ENCODE assay signal across 16 cellular contexts in the genomic region with DNA sequence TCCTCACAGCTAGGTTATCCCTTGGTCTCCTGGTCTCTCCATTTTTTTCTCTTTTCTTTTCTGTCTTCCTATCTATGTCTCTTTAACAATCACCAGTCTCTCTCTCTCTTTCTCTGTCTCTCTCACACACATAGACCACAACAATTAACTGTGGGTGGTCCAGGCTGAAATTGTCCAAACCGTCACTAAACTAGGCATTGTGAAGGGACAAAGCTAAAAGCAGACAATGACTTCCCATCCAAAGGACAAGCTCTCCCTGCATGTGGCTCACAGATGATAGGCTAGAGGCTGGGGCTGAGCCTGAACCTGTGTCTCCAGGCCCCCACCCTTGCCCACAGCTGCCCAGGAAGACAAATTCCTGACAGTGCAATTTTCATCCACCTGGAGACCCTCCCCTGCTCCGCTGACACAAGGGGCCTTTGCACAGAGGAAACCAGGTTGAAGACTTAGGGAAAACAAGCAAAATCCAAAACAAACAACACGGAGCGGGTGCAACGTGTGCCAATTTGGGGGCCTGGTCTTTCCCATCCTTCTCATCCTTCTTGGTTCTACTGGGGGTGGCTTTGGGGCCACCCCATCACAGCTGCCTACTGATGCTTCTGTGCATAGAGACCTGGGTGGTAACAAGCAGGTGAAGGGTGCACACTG.
A peak's percentile ranks its signal among the peaks of the same experiment; 100 is the strongest.
DNase-seq lines count a peak whose midpoint lies in the region; ATAC-seq and TF ChIP-seq lines count a peak whose summit lies in the region.
"Had no signal": no experiment of that assay in that cellular context is flagged by ENCODE, and none has a peak within 500 bp of the region (broad histone marks: within the 10 kb centered on the region; RNA-seq: fewer than 3 reads in every experiment).

No MANE protein-coding gene starts in this region.

- peaks cover 2% of the 10 kb centered on the region for H3K9me3 Mint-ChIP-seq in activated CD8-positive, alpha-beta memory T cell treated with anti-CD3 and anti-CD28 coated beads, Interleukin-2, amount 10 ng/mL, durations not matched to agents 7 days and 5 days (ENCODE audit: low read depth)
- no peaks in the 10 kb centered on the region for H3K9me3 Mint-ChIP-seq in H9
- no peaks in the 10 kb centered on the region for H3K9me3 Mint-ChIP-seq in stimulated activated effector memory CD8-positive, alpha-beta T cell treated with anti-CD3 and anti-CD28 coated beads, Interleukin-12 subunit alpha, Interleukin-12 subunit beta, amount 100 ng/mL, for 72 hours
- peaks cover 4% of the 10 kb centered on the region for H3K9me3 Mint-ChIP-seq in glutamatergic neuron (ENCODE audit: unreplicated experiment)
- H3K9me3 Mint-ChIP-seq: CD8-positive, alpha-beta T cell had no signal

- H3K4me3 Mint-ChIP-seq in activated CD8-positive, alpha-beta memory T cell treated with anti-CD3 and anti-CD28 coated beads, Interleukin-2, amount 10 ng/mL, durations not matched to agents 7 days and 5 days, result no peak overlapping the region
- H3K4me3 Mint-ChIP-seq in H9, result no peak overlapping the region
- no peak overlapping the region for H3K4me3 Mint-ChIP-seq in stimulated activated effector memory CD8-positive, alpha-beta T cell treated with anti-CD3 and anti-CD28 coated beads, Interleukin-12 subunit alpha, Interleukin-12 subunit beta, amount 100 ng/mL, for 72 hours
- no peak overlapping the region for H3K4me3 Mint-ChIP-seq in glutamatergic neuron (ENCODE audit: unreplicated experiment)
- H3K4me3 Mint-ChIP-seq: CD8-positive, alpha-beta T cell had no signal

- no peak overlapping the region for H2AFZ ChIP-seq in H9 (ENCODE audit: low read length)

- H3K79me2 ChIP-seq in H9 (ENCODE audit: insufficient read depth, low read length), result no peaks in the 10 kb centered on the region

- peaks cover 3% of the 10 kb centered on the region for H3K36me3 Mint-ChIP-seq in activated CD8-positive, alpha-beta memory T cell treated with anti-CD3 and anti-CD28 coated beads, Interleukin-2, amount 10 ng/mL, durations not matched to agents 7 days and 5 days
- H3K36me3 Mint-ChIP-seq in H9 (ENCODE audit: insufficient read depth in 1 of 3, low read depth in 3 of 3), result no peaks in the 10 kb centered on the region
- no peaks in the 10 kb centered on the region for H3K36me3 Mint-ChIP-seq in stimulated activated effector memory CD8-positive, alpha-beta T cell treated with anti-CD3 and anti-CD28 coated beads, Interleukin-12 subunit alpha, Interleukin-12 subunit beta, amount 100 ng/mL, for 72 hours
- H3K36me3 Mint-ChIP-seq in glutamatergic neuron (ENCODE audit: unreplicated experiment), result no peaks in the 10 kb centered on the region
- H3K36me3 Mint-ChIP-seq: CD8-positive, alpha-beta T cell had no signal

- no peak overlapping the region for H2BK12ac ChIP-seq in H9 (ENCODE audit: insufficient read length, low read depth, low read length)

- H3K56ac ChIP-seq in H9 (ENCODE audit: insufficient read length, low read depth, low read length), result no peak overlapping the region

- whole genome bisulfite sequencing in H9 (ENCODE audit: extremely low coverage, insufficient read length, low lambda C conversion rate), result no CpG with 5 or more reads among the region's 5 CpGs

- H3K4me1 ChIP-seq in H9 (ENCODE audit: insufficient read depth, low read length), result no peaks in the 10 kb centered on the region

- no peak overlapping the region for H4K8ac ChIP-seq in H9 (replicated peaks; ENCODE audit: insufficient read length, low read depth, low read length)

- H4K20me1 ChIP-seq in H9 (ENCODE audit: control insufficient read depth, insufficient read depth, insufficient read length), result no peaks in the 10 kb centered on the region

- no peak overlapping the region for H4K5ac ChIP-seq in H9 (ENCODE audit: insufficient read length, low read depth, low read length)

- no peak overlapping the region for H3K4me2 ChIP-seq in H9 (ENCODE audit: insufficient read depth, insufficient read length, low read length)

- H3K4ac ChIP-seq in H9 (ENCODE audit: low read depth, low read length), result no peak overlapping the region

- no peak overlapping the region for H2BK5ac ChIP-seq in H9 (ENCODE audit: insufficient read length, low read length)

- H3K27me3 Mint-ChIP-seq in activated CD8-positive, alpha-beta memory T cell treated with anti-CD3 and anti-CD28 coated beads, Interleukin-2, amount 10 ng/mL, durations not matched to agents 7 days and 5 days, result peaks cover 27% of the 10 kb centered on the region
- H3K27me3 Mint-ChIP-seq in H9 (ENCODE audit: low read depth) (peaks cover 2% of the 10 kb centered on the region; the same call in 1 of the 2 replicates), glutamatergic neuron (ENCODE audit: unreplicated experiment) (no peaks in the 10 kb centered on the region)

- no peaks in the 10 kb centered on the region for H3K79me1 ChIP-seq in H9 (ENCODE audit: insufficient read depth, low read depth, low read length, poor library complexity, severe bottlenecking)

- no peaks in the 10 kb centered on the region for H3K9me3 ChIP-seq in H9 (ENCODE audit: control insufficient read depth, low read depth, low read length)

- no peak overlapping the region for H3K23ac ChIP-seq in H9 (ENCODE audit: insufficient read length, low read depth, low read length)

- H4K91ac ChIP-seq in H9 (ENCODE audit: insufficient read length, low read depth, low read length), result no peak overlapping the region

- CTCF ChIA-PET in activated CD8-positive, alpha-beta memory T cell treated with anti-CD3 and anti-CD28 coated beads, Interleukin-2, amount 10 ng/mL, durations not matched to agents 7 days and 5 days (lab: Charles Lee), result no interaction called here

- TF ChIP-seq CTCF in H9 (conservative IDR thresholded peaks at IDR 0.05), result no peak
- TF ChIP-seq CTCF in glutamatergic neuron (IDR thresholded peaks at IDR 0.05; ENCODE audit: partially characterized antibody, unreplicated experiment), result no peak

- no peak overlapping the region for H2AK5ac ChIP-seq in H9 (ENCODE audit: insufficient read length, low read length)

- no peak overlapping the region for H3K9ac ChIP-seq in H9 (ENCODE audit: extremely low read depth, insufficient read length, low read length)

- no peak overlapping the region for H3K27ac ChIP-seq in H9 (ENCODE audit: insufficient read length, low read depth, low read length)

- no peak overlapping the region for H2BK20ac ChIP-seq in H9 (ENCODE audit: low read depth, low read length, poor library complexity, severe bottlenecking)

- no peak overlapping the region for H2BK120ac ChIP-seq in H9 (ENCODE audit: low read depth, low read length, poor library complexity, severe bottlenecking)

- H3K14ac ChIP-seq in H9 (ENCODE audit: insufficient read depth, low read length), result 0 out of 2 replicates have a peak overlapping the region, but pooled peaks have one; percentile 33

- H3K18ac ChIP-seq in H9 (ENCODE audit: insufficient read length, low read depth, low read length), result no peak overlapping the region

- H2BK15ac ChIP-seq in H9 (ENCODE audit: low read depth, low read length), result no peak overlapping the region

- H3K27me3 ChIP-seq in H9 (ENCODE audit: insufficient read depth, low read length), result no peaks in the 10 kb centered on the region

- peaks cover 32% of the 10 kb centered on the region for H3K4me1 Mint-ChIP-seq in activated CD8-positive, alpha-beta memory T cell treated with anti-CD3 and anti-CD28 coated beads, Interleukin-2, amount 10 ng/mL, durations not matched to agents 7 days and 5 days
- H3K4me1 Mint-ChIP-seq in H9, result 0 out of 4 replicates have a peak, but pooled peaks cover 0 to 2% of the 10 kb centered on the region in 2 experiments
- peaks cover 31% of the 10 kb centered on the region for H3K4me1 Mint-ChIP-seq in stimulated activated effector memory CD8-positive, alpha-beta T cell treated with anti-CD3 and anti-CD28 coated beads, Interleukin-12 subunit alpha, Interleukin-12 subunit beta, amount 100 ng/mL, for 72 hours
- H3K4me1 Mint-ChIP-seq in glutamatergic neuron (ENCODE audit: low read depth, unreplicated experiment), result peaks cover under 1% of the 10 kb centered on the region

- no peak overlapping the region for H3K27ac Mint-ChIP-seq in activated CD8-positive, alpha-beta memory T cell treated with anti-CD3 and anti-CD28 coated beads, Interleukin-2, amount 10 ng/mL, durations not matched to agents 7 days and 5 days
- H3K27ac Mint-ChIP-seq in H9 (peak overlapping the region in 1 of 3 experiments; percentile 92; a peak in 2 of 7 replicates), glutamatergic neuron (ENCODE audit: unreplicated experiment) (no peak overlapping the region)
- peak overlapping the region; percentile 83 for H3K27ac Mint-ChIP-seq in stimulated activated effector memory CD8-positive, alpha-beta T cell treated with anti-CD3 and anti-CD28 coated beads, Interleukin-12 subunit alpha, Interleukin-12 subunit beta, amount 100 ng/mL, for 72 hours

- no peak overlapping the region for H3T11ph ChIP-seq in H9 (ENCODE audit: low read length)

- H3K23me2 ChIP-seq in H9 (ENCODE audit: insufficient read length, low read depth, low read length, poor library complexity, severe bottlenecking), result no peaks in the 10 kb centered on the region

- DNase-seq in activated CD8-positive, alpha-beta memory T cell treated with anti-CD3 and anti-CD28 coated beads for 24 hours, result peak; percentile 38
- DNase-seq in activated CD8-positive, alpha-beta memory T cell treated with anti-CD3 and anti-CD28 coated beads, Interleukin-2, amount 10 ng/mL, durations not matched to agents 7 days and 5 days, result no peak
- DNase-seq in H9, result peak; percentile 11
- peak; percentile 30 for DNase-seq in ecto neural progenitor cell (ENCODE audit: low spot score)
- DNase-seq in stimulated activated effector memory CD8-positive, alpha-beta T cell treated with anti-CD3 and anti-CD28 coated beads, Interleukin-12 subunit alpha, Interleukin-12 subunit beta, amount 100 ng/mL, for 72 hours (ENCODE audit: low spot score in 2 of 2), result peak in 1 of 2 donors; percentile 34
- DNase-seq in glutamatergic neuron, result no peak
- DNase-seq in HT-29 (ENCODE audit: low spot score), result no peak
- DNase-seq: GF-D8, HCEC 1CT, MV-4-11, NCI-H1436, NCI-H2081, NCI-H524 treated with DMSO at 0.1 percent for 48 hours, PC-3 had no signal

- no peak for ATAC-seq in activated CD8-positive, alpha-beta memory T cell treated with anti-CD3 and anti-CD28 coated beads, Interleukin-2, amount 10 ng/mL, durations not matched to agents 7 days and 5 days
- no peak for ATAC-seq in stimulated activated effector memory CD8-positive, alpha-beta T cell treated with anti-CD3 and anti-CD28 coated beads, Interleukin-12 subunit alpha, Interleukin-12 subunit beta, amount 100 ng/mL, for 72 hours
- ATAC-seq in HG02938 (IDR thresholded peaks at IDR 0.05; ENCODE audit: unreplicated experiment), result no peak
- ATAC-seq: CD8-positive, alpha-beta T cell; PC-3 had no signal

Comparison
In these comparisons a context has a peak if more than half of its experiments do, and no peak if none do; other contexts are left out.
1. DNase-seq: peak in activated CD8-positive, alpha-beta memory T cell treated with anti-CD3 and anti-CD28 coated beads for 24 hours (single experiment), H9 (single experiment) and ecto neural progenitor cell (single experiment); none in activated CD8-positive, alpha-beta memory T cell treated with anti-CD3 and anti-CD28 coated beads, Interleukin-2, amount 10 ng/mL, durations not matched to agents 7 days and 5 days (single experiment), glutamatergic neuron (single experiment) and HT-29 (single experiment).